Comparison of ENCODE assay signal across 1 cellular context in the genomic region with DNA sequence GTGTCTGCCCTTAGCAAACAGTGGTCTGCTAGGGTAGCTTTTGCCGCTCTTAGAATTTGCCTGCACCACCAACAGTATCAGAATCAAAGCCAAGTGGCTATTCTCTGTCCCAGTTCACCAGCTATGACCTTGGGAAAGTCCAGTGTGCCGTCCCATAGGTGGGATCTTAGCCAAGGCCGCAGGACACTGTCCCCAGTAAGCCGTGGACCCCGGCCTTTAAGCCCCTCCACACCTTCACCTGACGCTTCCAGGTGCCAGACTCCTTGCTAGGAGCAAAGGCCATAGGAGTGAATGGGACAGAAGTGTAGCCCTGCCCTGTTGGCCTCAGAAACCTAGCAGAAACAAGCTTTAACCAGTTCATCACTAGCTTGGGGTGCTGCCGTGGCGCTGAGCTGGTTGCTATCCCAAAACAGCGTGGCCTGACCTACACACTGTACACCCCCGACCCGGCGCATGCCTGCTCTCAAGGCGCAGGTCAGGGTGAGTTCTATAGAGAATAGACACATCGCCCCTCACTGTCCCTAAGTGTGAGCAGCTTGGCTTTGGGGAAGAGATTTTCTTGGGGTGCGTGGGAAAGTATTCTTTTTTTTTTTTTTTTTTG.
TF ChIP-seq lines count a peak whose summit lies in the region.

No MANE protein-coding gene starts in this region.

TF ChIP-seq in H1, 55 proteins besides CTCF, POLR2A, EP300 and RAD21:
- no peak for TF ChIP-seq RFX5 (IDR thresholded peaks at IDR 0.05; ENCODE audit: borderline replicate concordance, low read depth, low read length)
- TF ChIP-seq CBX5 (IDR thresholded peaks at IDR 0.05; ENCODE audit: low read depth, low read length), result no peak
- TF ChIP-seq, protein P1, sequence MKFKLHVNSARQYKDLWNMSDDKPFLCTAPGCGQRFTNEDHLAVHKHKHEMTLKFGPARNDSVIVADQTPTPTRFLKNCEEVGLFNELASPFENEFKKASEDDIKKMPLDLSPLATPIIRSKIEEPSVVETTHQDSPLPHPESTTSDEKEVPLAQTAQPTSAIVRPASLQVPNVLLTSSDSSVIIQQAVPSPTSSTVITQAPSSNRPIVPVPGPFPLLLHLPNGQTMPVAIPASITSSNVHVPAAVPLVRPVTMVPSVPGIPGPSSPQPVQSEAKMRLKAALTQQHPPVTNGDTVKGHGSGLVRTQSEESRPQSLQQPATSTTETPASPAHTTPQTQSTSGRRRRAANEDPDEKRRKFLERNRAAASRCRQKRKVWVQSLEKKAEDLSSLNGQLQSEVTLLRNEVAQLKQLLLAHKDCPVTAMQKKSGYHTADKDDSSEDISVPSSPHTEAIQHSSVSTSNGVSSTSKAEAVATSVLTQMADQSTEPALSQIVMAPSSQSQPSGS (IDR thresholded peaks at IDR 0.05; ENCODE audit: low read length), result no peak
- no peak for TF ChIP-seq KDM5A (IDR thresholded peaks at IDR 0.05; ENCODE audit: low read length)
- TF ChIP-seq CTBP2 (IDR thresholded peaks at IDR 0.05; ENCODE audit: borderline replicate concordance, insufficient read depth, insufficient read length, low read length), result no peak
- no peak for TF ChIP-seq NRF1 (IDR thresholded peaks at IDR 0.05; ENCODE audit: low read depth, low read length)
- TF ChIP-seq RXRA (IDR thresholded peaks at IDR 0.05; ENCODE audit: insufficient read depth, low read depth, low read length), result no peak
- no peak for TF ChIP-seq POU5F1 (IDR thresholded peaks at IDR 0.05; ENCODE audit: low read depth, low read length)
- TF ChIP-seq, protein P2, sequence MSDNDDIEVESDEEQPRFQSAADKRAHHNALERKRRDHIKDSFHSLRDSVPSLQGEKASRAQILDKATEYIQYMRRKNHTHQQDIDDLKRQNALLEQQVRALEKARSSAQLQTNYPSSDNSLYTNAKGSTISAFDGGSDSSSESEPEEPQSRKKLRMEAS (IDR thresholded peaks at IDR 0.05), result no peak
- no peak for TF ChIP-seq KDM1A (IDR thresholded peaks at IDR 0.05; ENCODE audit: borderline replicate concordance, low read length)
- TF ChIP-seq TAF7 (optimal IDR thresholded peaks at IDR 0.05; ENCODE audit: borderline replicate concordance, low read depth, low read length), result no peak
- no peak for TF ChIP-seq NANOG (IDR thresholded peaks at IDR 0.05; ENCODE audit: insufficient read depth, low read depth, low read length, poor library complexity, severe bottlenecking)
- TF ChIP-seq, protein P3, sequence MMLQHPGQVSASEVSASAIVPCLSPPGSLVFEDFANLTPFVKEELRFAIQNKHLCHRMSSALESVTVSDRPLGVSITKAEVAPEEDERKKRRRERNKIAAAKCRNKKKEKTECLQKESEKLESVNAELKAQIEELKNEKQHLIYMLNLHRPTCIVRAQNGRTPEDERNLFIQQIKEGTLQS (IDR thresholded peaks at IDR 0.05; ENCODE audit: insufficient read depth, low read depth, low read length), result no peak
- no peak for TF ChIP-seq POLR2AphosphoS5 (IDR thresholded peaks at IDR 0.05; ENCODE audit: low read depth, low read length)
- no peak for TF ChIP-seq SAP30 (IDR thresholded peaks at IDR 0.05; ENCODE audit: insufficient read depth, insufficient replicate concordance, low read length)
TF ChIP-seq in H1: peak in this region for 0.
